1 cellular context compared by ENCODE assay signal in the genomic region with DNA sequence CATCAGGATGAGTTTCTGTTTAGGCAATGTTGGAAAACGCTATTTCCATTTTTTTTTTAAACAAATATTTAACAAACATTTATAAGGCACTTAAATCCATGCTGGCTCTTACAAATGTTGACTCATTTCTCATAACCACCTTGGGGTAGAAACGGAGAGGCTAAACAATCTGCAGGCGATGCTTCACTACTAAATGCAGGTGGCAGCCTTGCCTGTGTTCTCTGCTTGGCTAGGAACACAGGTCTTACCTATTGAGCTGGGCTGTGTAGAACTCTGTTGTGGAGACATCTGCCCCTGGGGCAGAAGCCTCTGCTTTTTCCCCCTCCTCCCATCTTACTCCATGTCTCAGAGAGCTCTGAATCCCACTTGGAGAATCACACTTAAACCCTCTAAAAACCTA.
TF ChIP-seq lines count a peak whose summit lies in the region.

No MANE protein-coding gene starts in this region.

TF ChIP-seq in WTC11, 78 proteins besides CTCF, POLR2A, EP300 and RAD21 (continued from another document):
- TF ChIP-seq E2F5 (CRISPR knock-in tag; IDR thresholded peaks at IDR 0.05), result no peak
- no peak for TF ChIP-seq EMX1 (CRISPR knock-in tag; IDR thresholded peaks at IDR 0.05)
- no peak for TF ChIP-seq RORB (CRISPR knock-in tag; IDR thresholded peaks at IDR 0.05)
- no peak for TF ChIP-seq NR1H2 (CRISPR knock-in tag; IDR thresholded peaks at IDR 0.05)
- no peak for TF ChIP-seq HMGA2 (CRISPR knock-in tag; IDR thresholded peaks at IDR 0.05)
